In genomic region chr15:33183334-33183733, GRCh38 we compare ENCODE assay signal across 27 cellular contexts.
"Had no signal": no experiment of that assay in that cellular context is flagged by ENCODE, and none has a peak within 500 bp of the region (broad histone marks: within the 10 kb centered on the region; RNA-seq: fewer than 3 reads in every experiment).

No MANE protein-coding gene starts in this region.

- DNase-seq: naive thymus-derived CD8-positive, alpha-beta T cell; nephron progenitor cell; nucleus accumbens; pancreas; psoas muscle; right cardiac atrium; right lobe of liver; sigmoid colon; small intestine; stimulated activated CD4-positive, alpha-beta T cell treated with anti-CD3 and anti-CD28 coated beads, Interleukin-15, amount 100 ng/mL, for 24 hours; stimulated activated CD4-positive, alpha-beta T cell treated with anti-CD3 and anti-CD28 coated beads, Interleukin-2, amount 100 ng/mL, for 24 hours; stimulated activated CD4-positive, alpha-beta T cell treated with anti-CD3 and anti-CD28 coated beads, Interleukin-2, amount 100 ng/mL, for 48 hours; stimulated activated CD4-positive, alpha-beta T cell treated with anti-CD3 and anti-CD28 coated beads, Interleukin-4, amount 100 ng/mL, for 24 hours; stimulated activated naive B cell treated with anti-CD40 and anti-IgM and Interleukin-4, amounts not matched to agents 10 μg/mL and 1 μg/mL and 100 μg/mL, for 72 hours; stimulated activated naive CD4-positive, alpha-beta T cell treated with Interleukin-2 at 50 U/mL for 16 hours; stomach; thyroid gland; trophoblast cell; upper lobe of left lung had no signal

- H3K4me1 Mint-ChIP-seq: stimulated activated effector memory CD8-positive, alpha-beta T cell treated with anti-CD3 and anti-CD28 coated beads, Interleukin-12 subunit alpha, Interleukin-12 subunit beta, amount 100 ng/mL, for 72 hours had no signal

- H3K4me3 Mint-ChIP-seq: naive thymus-derived CD8-positive, alpha-beta T cell; natural killer cell treated with Interleukin-12 subunit alpha and Interleukin-12 subunit beta and Interleukin-15 and Interleukin-18, amount 100 ng/mL, for 72 hours; nephron progenitor cell; neural crest cell; stimulated activated effector memory CD8-positive, alpha-beta T cell treated with anti-CD3 and anti-CD28 coated beads, Interleukin-12 subunit alpha, Interleukin-12 subunit beta, amount 100 ng/mL, for 72 hours; stimulated activated naive B cell treated with anti-CD40 and anti-IgM and Interleukin-4, amounts not matched to agents 10 μg/mL and 1 μg/mL and 100 μg/mL, for 72 hours; stimulated activated naive CD8-positive, alpha-beta T cell treated with anti-CD3 and anti-CD28 coated beads, Interleukin-15, Interleukin-2, amounts not matched to agents 100 ng/mL and 50 ng/mL, for 24 hours had no signal

- H3K27me3 ChIP-seq: neutrophil, pancreas, right lobe of liver, sigmoid colon, stomach, thyroid gland, tibial nerve, upper lobe of left lung, vagina had no signal

- H3K36me3 ChIP-seq: neutrophil, pancreas, right lobe of liver, sigmoid colon, stomach, thoracic aorta, thyroid gland, tibial nerve, upper lobe of left lung, vagina had no signal

- H3K36me3 Mint-ChIP-seq: naive thymus-derived CD8-positive, alpha-beta T cell; natural killer cell treated with Interleukin-12 subunit alpha and Interleukin-12 subunit beta and Interleukin-15 and Interleukin-18, amount 100 ng/mL, for 72 hours; stimulated activated effector memory CD8-positive, alpha-beta T cell treated with anti-CD3 and anti-CD28 coated beads, Interleukin-12 subunit alpha, Interleukin-12 subunit beta, amount 100 ng/mL, for 72 hours; stimulated activated naive B cell treated with anti-CD40 and anti-IgM and Interleukin-4, amounts not matched to agents 10 μg/mL and 1 μg/mL and 100 μg/mL, for 72 hours had no signal

- ATAC-seq: naive thymus-derived CD8-positive, alpha-beta T cell; natural killer cell treated with Interleukin-12 subunit alpha and Interleukin-12 subunit beta and Interleukin-15 and Interleukin-18, amount 100 ng/mL, for 72 hours; pancreas; psoas muscle; right cardiac atrium; right lobe of liver; stimulated activated effector memory CD8-positive, alpha-beta T cell treated with anti-CD3 and anti-CD28 coated beads, Interleukin-12 subunit alpha, Interleukin-12 subunit beta, amount 100 ng/mL, for 72 hours; stimulated activated naive B cell treated with anti-CD40 and anti-IgM and Interleukin-4, amounts not matched to agents 10 μg/mL and 1 μg/mL and 100 μg/mL, for 72 hours had no signal

- H3K27ac Mint-ChIP-seq: naive thymus-derived CD8-positive, alpha-beta T cell; natural killer cell treated with Interleukin-12 subunit alpha and Interleukin-12 subunit beta and Interleukin-15 and Interleukin-18, amount 100 ng/mL, for 72 hours; nephron progenitor cell; stimulated activated effector memory CD8-positive, alpha-beta T cell treated with anti-CD3 and anti-CD28 coated beads, Interleukin-12 subunit alpha, Interleukin-12 subunit beta, amount 100 ng/mL, for 72 hours; stimulated activated naive B cell treated with anti-CD40 and anti-IgM and Interleukin-4, amounts not matched to agents 10 μg/mL and 1 μg/mL and 100 μg/mL, for 72 hours; stimulated activated naive CD8-positive, alpha-beta T cell treated with anti-CD3 and anti-CD28 coated beads, Interleukin-15, Interleukin-2, amounts not matched to agents 100 ng/mL and 50 ng/mL, for 24 hours had no signal

- H3K9me3 ChIP-seq: neutrophil, pancreas, psoas muscle, right lobe of liver, sigmoid colon, stomach, thoracic aorta, thyroid gland, tibial nerve, upper lobe of left lung, vagina had no signal

- H3K4me3 ChIP-seq: pancreas, psoas muscle, right lobe of liver, sigmoid colon, stomach, thoracic aorta, thyroid gland, tibial nerve, upper lobe of left lung, vagina had no signal

- H3K9me3 Mint-ChIP-seq: naive thymus-derived CD8-positive, alpha-beta T cell; natural killer cell treated with Interleukin-12 subunit alpha and Interleukin-12 subunit beta and Interleukin-15 and Interleukin-18, amount 100 ng/mL, for 72 hours; nephron progenitor cell; neural crest cell; stimulated activated effector memory CD8-positive, alpha-beta T cell treated with anti-CD3 and anti-CD28 coated beads, Interleukin-12 subunit alpha, Interleukin-12 subunit beta, amount 100 ng/mL, for 72 hours; stimulated activated naive B cell treated with anti-CD40 and anti-IgM and Interleukin-4, amounts not matched to agents 10 μg/mL and 1 μg/mL and 100 μg/mL, for 72 hours; stimulated activated naive CD8-positive, alpha-beta T cell treated with anti-CD3 and anti-CD28 coated beads, Interleukin-15, Interleukin-2, amounts not matched to agents 100 ng/mL and 50 ng/mL, for 24 hours had no signal

- H3K4me1 ChIP-seq: pancreas, psoas muscle, right lobe of liver, sigmoid colon, stomach, thyroid gland, tibial nerve, upper lobe of left lung, vagina had no signal
